In the genomic region with DNA sequence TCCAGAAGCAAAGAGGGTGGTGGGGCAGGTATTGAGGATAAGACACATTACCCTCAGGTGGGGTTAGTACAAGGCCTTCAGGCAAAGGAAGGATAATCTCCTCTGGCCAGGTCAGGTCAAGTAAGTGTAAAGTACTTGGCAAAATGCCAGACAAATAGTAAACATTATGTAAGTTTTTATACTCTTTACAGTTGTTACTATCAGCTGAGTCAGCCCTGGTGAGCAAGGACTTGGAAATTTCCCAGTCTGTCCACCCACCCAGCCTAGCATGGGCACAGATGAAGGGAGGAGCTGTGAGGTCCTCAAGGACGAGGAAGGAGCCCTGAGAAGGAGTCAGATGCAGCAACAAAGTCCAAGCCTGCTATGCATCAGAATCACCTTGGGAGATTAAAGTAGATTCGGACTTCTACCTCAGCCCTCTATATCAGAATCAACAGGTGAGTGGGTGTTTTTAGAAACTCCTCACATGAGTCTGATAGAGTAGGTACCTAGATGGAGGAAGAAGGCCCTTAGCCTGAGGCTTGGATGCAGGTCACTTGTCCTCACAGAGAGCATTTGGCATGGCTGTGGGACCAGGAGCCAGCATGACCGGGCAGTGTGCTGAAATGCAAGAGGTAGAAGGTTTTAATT, we compare ENCODE assay signal across 26 cellular contexts. TPM values are rescaled to one million over a fixed set of nuclear protein-coding genes. Genes with fewer than 3 reads are reported as not detected.
DNase-seq lines count a peak whose midpoint lies in the region; ATAC-seq and TF ChIP-seq lines count a peak whose summit lies in the region.
"Had no signal": no experiment of that assay in that cellular context is flagged by ENCODE, and none has a peak within 500 bp of the region (broad histone marks: within the 10 kb centered on the region; RNA-seq: fewer than 3 reads in every experiment).

No MANE protein-coding gene starts in this region.

- H3K9me3 ChIP-seq in mucosa of descending colon, result no peaks in the 10 kb centered on the region
- H3K9me3 ChIP-seq: sigmoid colon, thyroid gland had no signal

- intact Hi-C loops in mucosa of descending colon (cut with DNase I, micrococcal nuclease), result no loop called here

- no peaks in the 10 kb centered on the region for H3K36me3 ChIP-seq in mucosa of descending colon (ENCODE audit: low read depth)
- H3K36me3 ChIP-seq: sigmoid colon, thyroid gland had no signal

- ATAC-seq in mucosa of descending colon, result peak; percentile 95
- no peak for ATAC-seq in GM18517 (IDR thresholded peaks at IDR 0.05; ENCODE audit: unreplicated experiment)
- no peak for ATAC-seq in GM18498 (IDR thresholded peaks at IDR 0.05; ENCODE audit: unreplicated experiment)
- ATAC-seq: GM12878; naive thymus-derived CD4-positive, alpha-beta T cell; Right ventricle myocardium inferior had no signal

- TF ChIP-seq CTCF in epithelial cell of esophagus (IDR thresholded peaks at IDR 0.05; ENCODE audit: insufficient read depth, low read depth, low read length, missing control alignments), result no peak
- no peak for TF ChIP-seq CTCF in mucosa of descending colon (IDR thresholded peaks at IDR 0.05)

- DNase-seq in HCEC 1CT, result peak; percentile 32
- DNase-seq in RKO (ENCODE audit: low spot score), result peak; percentile 66
- DNase-seq in epithelial cell of esophagus (ENCODE audit: low read depth), result peak; percentile 83
- DNase-seq in mucosa of descending colon, result no peak
- no peak for DNase-seq in activated CD8-positive, alpha-beta memory T cell treated with anti-CD3 and anti-CD28 coated beads for 24 hours
- no peak for DNase-seq in cerebellum (ENCODE audit: low spot score)
- DNase-seq: CD4-positive, CD25-positive, alpha-beta regulatory T cell; DMS 273 treated with DMSO at 0.1 percent for 48 hours; endodermal cell; GOT3; mesenchymal stem cell; naive thymus-derived CD4-positive, alpha-beta T cell; NCI-H1092; NCI-H2029; NCI-H510A; sigmoid colon; stimulated activated naive CD4-positive, alpha-beta T cell; SW 1271; thyroid gland had no signal

- H3K4me3 ChIP-seq in epithelial cell of esophagus (ENCODE audit: low read length), result no peak overlapping the region
- no peak overlapping the region for H3K4me3 ChIP-seq in mucosa of descending colon
- H3K4me3 ChIP-seq: coronary artery, GM12878, sigmoid colon, thyroid gland had no signal

- no peaks in the 10 kb centered on the region for H3K4me1 ChIP-seq in mucosa of descending colon (ENCODE audit: low read depth)
- H3K4me1 ChIP-seq: parathyroid adenoma, sigmoid colon, thyroid gland had no signal

RNA-seq across cellular contexts. Expression of a gene that starts 50.2 kb away (rescaled TPM):
- total RNA-seq in mucosa of descending colon (under 1 TPM in 1 of 3 donors, not detected in 2; 0.17 TPM), cerebellum (not detected)
- total RNA-seq: CD4-positive, CD25-positive, alpha-beta regulatory T cell; GM12878; kidney epithelial cell; Right ventricle myocardium inferior; sigmoid colon had no signal

Comparison
In these comparisons a context has a peak if more than half of its experiments do, and no peak if none do; other contexts are left out.
1. DNase-seq: peak in HCEC 1CT (single experiment), RKO (single experiment) and epithelial cell of esophagus (single experiment); none in mucosa of descending colon (0 of 3), activated CD8-positive, alpha-beta memory T cell treated with anti-CD3 and anti-CD28 coated beads for 24 hours (single experiment) and cerebellum (single experiment).